In the genomic region with DNA sequence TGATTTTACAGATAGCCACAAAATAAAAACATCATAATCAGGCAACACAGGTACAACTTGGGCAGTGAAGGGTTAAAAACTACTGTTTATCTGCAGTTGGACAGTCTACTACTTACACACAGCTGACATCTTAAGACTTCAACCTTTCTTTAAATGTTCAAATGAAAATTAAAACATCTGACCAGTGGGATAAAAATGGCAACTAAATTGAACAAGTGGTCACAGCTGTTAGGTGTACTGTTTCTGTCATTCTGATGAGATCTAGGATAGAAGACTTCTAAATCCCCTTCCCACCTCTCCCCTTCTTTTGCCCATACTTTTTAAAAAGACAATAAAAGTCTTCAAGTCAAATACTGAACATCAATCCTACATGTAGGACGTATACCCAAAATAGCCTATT, we compare ENCODE assay signal across 22 cellular contexts. TPM values are rescaled to one million over a fixed set of nuclear protein-coding genes. Genes with fewer than 3 reads are reported as not detected.
"Had no signal": no experiment of that assay in that cellular context is flagged by ENCODE, and none has a peak within 500 bp of the region (broad histone marks: within the 10 kb centered on the region; RNA-seq: fewer than 3 reads in every experiment).

No MANE protein-coding gene starts in this region.

- H3K4me3 ChIP-seq: lower lobe of right lung, mucosa of descending colon, neural progenitor cell, vagina had no signal

- H3K36me3 Mint-ChIP-seq: activated naive CD8-positive, alpha-beta T cell treated with anti-CD3 and anti-CD28 coated beads for 36 hours had no signal

- H3K4me2 ChIP-seq: neural progenitor cell had no signal

- H3K27ac ChIP-seq: lower lobe of right lung, neural progenitor cell, vagina had no signal

- H3K4me1 ChIP-seq: vagina had no signal

- H2AFZ ChIP-seq: neural progenitor cell had no signal

- H3K4me3 Mint-ChIP-seq: activated naive CD8-positive, alpha-beta T cell treated with anti-CD3 and anti-CD28 coated beads for 36 hours; activated T-cell treated with anti-CD3 and anti-CD28 coated beads, Interleukin-2, amount 50 U/mL, for 4 hours; naive thymus-derived CD4-positive, alpha-beta T cell; neural progenitor cell; stimulated activated naive B cell treated with anti-CD40 and anti-IgM and Interleukin-4, amounts not matched to agents 10 μg/mL and 1 μg/mL and 100 μg/mL, for 72 hours; type B pancreatic cell had no signal

- DNase-seq: activated CD8-positive, alpha-beta memory T cell treated with anti-CD3 and anti-CD28 coated beads for 24 hours; activated CD8-positive, alpha-beta memory T cell treated with anti-CD3 and anti-CD28 coated beads, Interleukin-2, amount 50 U/mL, for 48 hours; activated naive CD4-positive, alpha-beta T cell treated with Interleukin-2 at 50 U/mL for 16 hours; activated naive CD8-positive, alpha-beta T cell treated with anti-CD3 and anti-CD28 coated beads for 36 hours; activated T-cell treated with anti-CD3 and anti-CD28 coated beads, Interleukin-2, amount 50 U/mL, for 4 hours; lower lobe of right lung; mesendoderm; mucosa of descending colon; naive thymus-derived CD4-positive, alpha-beta T cell; small intestine; stimulated activated CD4-positive, alpha-beta T cell treated with anti-CD3 and anti-CD28 coated beads, Interleukin-15, amount 100 ng/mL, for 24 hours; stimulated activated CD8-positive, alpha-beta memory T cell treated with anti-CD3 and anti-CD28 coated beads, Interleukin-4, amount 100 ng/mL, for 48 hours; stimulated activated naive B cell treated with anti-CD40 and anti-IgM and Interleukin-4, amounts not matched to agents 10 μg/mL and 1 μg/mL and 100 μg/mL, for 72 hours; T-helper 1 cell; WERI-Rb-1 had no signal

- H3K27me3 ChIP-seq: neural progenitor cell, vagina had no signal

- H3K27ac Mint-ChIP-seq: activated naive CD8-positive, alpha-beta T cell treated with anti-CD3 and anti-CD28 coated beads for 36 hours; activated T-helper 2 cell treated with anti-CD3 and anti-CD28 coated beads, Interferon-gamma antibody, Interleukin-2, Interleukin-4, amounts not matched to agents 10 μg/mL and 5 μg/mL and 100 μg/mL, durations not matched to agents 14 hours and 24 hours and 36 hours; naive thymus-derived CD4-positive, alpha-beta T cell; neural progenitor cell; progenitor cell of endocrine pancreas; stimulated activated naive B cell treated with anti-CD40 and anti-IgM and Interleukin-4, amounts not matched to agents 10 μg/mL and 1 μg/mL and 100 μg/mL, for 72 hours; type B pancreatic cell had no signal

- H3K9me3 ChIP-seq: lower lobe of right lung, mucosa of descending colon, vagina had no signal

- H3K9me3 Mint-ChIP-seq: activated T-helper 2 cell treated with anti-CD3 and anti-CD28 coated beads, Interferon-gamma antibody, Interleukin-2, Interleukin-4, amounts not matched to agents 10 μg/mL and 5 μg/mL and 100 μg/mL, durations not matched to agents 14 hours and 24 hours and 36 hours had no signal

- H3K36me3 ChIP-seq: lower lobe of right lung, vagina had no signal

- ATAC-seq: activated T-cell treated with anti-CD3 and anti-CD28 coated beads, Interleukin-2, amount 50 U/mL, for 4 hours; lower lobe of right lung; mucosa of descending colon; naive thymus-derived CD4-positive, alpha-beta T cell; stimulated activated naive B cell treated with anti-CD40 and anti-IgM and Interleukin-4, amounts not matched to agents 10 μg/mL and 1 μg/mL and 100 μg/mL, for 72 hours had no signal

- FAIRE-seq: bronchial epithelial cell, endometrium, small intestine had no signal

- H3K27me3 Mint-ChIP-seq: progenitor cell of endocrine pancreas, type B pancreatic cell had no signal

- H3K4me1 Mint-ChIP-seq: activated naive CD8-positive, alpha-beta T cell treated with anti-CD3 and anti-CD28 coated beads for 36 hours; naive thymus-derived CD4-positive, alpha-beta T cell had no signal

- H3K9ac ChIP-seq: neural progenitor cell had no signal

RNA-seq across cellular contexts. Expression of gene ENAH, which starts 56.2 kb away (rescaled TPM):
- polyA plus RNA-seq: naive thymus-derived CD4-positive, alpha-beta T cell had no signal
